In genomic region chr11:66347425-66348276, GRCh38 we compare ENCODE assay signal across 8 cellular contexts. TPM values are rescaled to one million over a fixed set of nuclear protein-coding genes. Genes with fewer than 3 reads are reported as not detected.
DNase-seq lines count a peak whose midpoint lies in the region; ATAC-seq, FAIRE-seq and TF ChIP-seq lines count a peak whose summit lies in the region.

Gene B4GAT1 (minus strand): TSS chr11:66347629. CDS start chr11:66347545, 84 bp downstream.

- peak within 1 kb of the TSS; percentile 99 to 100 for H3K9ac ChIP-seq in duodenal mucosa (ENCODE audit: low read depth in 1 of 2, low read length in 2 of 2)

- TF ChIP-seq CTCF in activated CD8-positive, alpha-beta T cell treated with anti-CD3 and anti-CD28 coated beads for 36 hours (IDR thresholded peaks at IDR 0.05) = no peak
- peak in 1 of 3 donors; percentile 36 for TF ChIP-seq CTCF in lower leg skin (IDR thresholded peaks at IDR 0.05)

- CTCF ChIA-PET in activated CD8-positive, alpha-beta T cell treated with anti-CD3 and anti-CD28 coated beads for 36 hours (lab: Charles Lee) = interaction anchor here (0.7 to 5.5 kb wide), 8 partner anchors 12 to 65 kb away, joined by 3 to 44 read pairs (median 6); partner anchors contain the start of gene CD248

- peaks cover 0 to 5% of the 10 kb centered on the region in 2 donors for H3K36me3 ChIP-seq in duodenal mucosa (ENCODE audit: control insufficient read depth in 1 of 2, insufficient read depth in 2 of 2, low read length in 2 of 2)

- peaks cover 33 to 43% of the 10 kb centered on the region in 2 donors for H3K4me1 ChIP-seq in duodenal mucosa (ENCODE audit: control insufficient read depth in 1 of 2, insufficient read depth in 2 of 2, low read length in 2 of 2)

- peak within 1 kb of the TSS; percentile 87 for H3K27ac ChIP-seq in duodenal mucosa (ENCODE audit: low read depth, low read length)

- H3K36me3 Mint-ChIP-seq in activated CD8-positive, alpha-beta T cell treated with anti-CD3 and anti-CD28 coated beads for 36 hours (ENCODE audit: low read depth) = peaks cover 6% of the 10 kb centered on the region

- H3K27ac Mint-ChIP-seq in activated CD8-positive, alpha-beta T cell treated with anti-CD3 and anti-CD28 coated beads for 36 hours = peak within 1 kb of the TSS; percentile 90

- WGBS in lower leg skin, 2 donors = 0% methylated on average over 20 to 33 of the region's 101 CpGs

- H3K4me1 Mint-ChIP-seq in activated CD8-positive, alpha-beta T cell treated with anti-CD3 and anti-CD28 coated beads for 36 hours (ENCODE audit: low read depth) = peaks cover 45% of the 10 kb centered on the region

- peak; percentile 88 for FAIRE-seq in GM12891 (lab: Jason Lieb, UNC)

- ATAC-seq in HG03460 (IDR thresholded peaks at IDR 0.05; ENCODE audit: unreplicated experiment) = peak; percentile 37
- ATAC-seq in activated CD8-positive, alpha-beta T cell treated with anti-CD3 and anti-CD28 coated beads for 36 hours = peak; percentile 68
- ATAC-seq in GM19351 (IDR thresholded peaks at IDR 0.05; ENCODE audit: unreplicated experiment) = no peak

- H3K27me3 ChIP-seq in duodenal mucosa (ENCODE audit: control insufficient read depth in 1 of 2, insufficient read depth in 2 of 2, low read length in 2 of 2) = no peaks in the 10 kb centered on the region

- H3K4me3 ChIP-seq in duodenal mucosa (ENCODE audit: low read depth in 1 of 2, low read length in 2 of 2) (peak within 1 kb of the TSS; percentile 97 to 98), lower leg skin (ENCODE audit: low read depth, poor library complexity, severe bottlenecking) (peak within 1 kb of the TSS; percentile 69)

- TF ChIP-seq POLR2A in GM12891 (IDR thresholded peaks at IDR 0.05; ENCODE audit: low read depth, low read length) = peak; percentile 53; the same call in 1 of the 2 replicates
- TF ChIP-seq POLR2A in lower leg skin (IDR thresholded peaks at IDR 0.05) = no peak

- POLR2A ChIA-PET in activated CD8-positive, alpha-beta T cell treated with anti-CD3 and anti-CD28 coated beads for 36 hours (lab: Charles Lee) = interaction anchor here (0.7 to 2.7 kb wide), 12 partner anchors 10 to 91 kb away, joined by 3 to 11 read pairs (median 3); partner anchors contain the start of genes CD248, MRPL11, RIN1 and SLC29A2

- intact Hi-C loops in activated CD8-positive, alpha-beta T cell treated with anti-CD3 and anti-CD28 coated beads for 36 hours (cut with micrococcal nuclease) = loop anchor here (5.0 kb wide), 1 partner anchor 35 kb away; no protein-coding TSS in a partner anchor
- intact Hi-C loops in lower leg skin (cut with DNase I; ENCODE audit: low total_unique reads) = no loop called here

- no peaks in the 10 kb centered on the region for H3K9me3 ChIP-seq in duodenal mucosa (ENCODE audit: control insufficient read depth in 1 of 2, low read length in 2 of 2)

- DNase-seq in GM12891 (ENCODE audit: insufficient read length, low spot score) = peak; percentile 71
- peak; percentile 89 for DNase-seq in NCI-H748 treated with DMSO at 0.1 percent for 48 hours (lab: John Stamatoyannopoulos, UW)
- peak; percentile 95 for DNase-seq in activated CD8-positive, alpha-beta T cell treated with anti-CD3 and anti-CD28 coated beads for 36 hours
- DNase-seq in lower leg skin (ENCODE audit: low spot score in 2 of 2) = peak; percentile 90 to 96
- DNase-seq in stimulated activated CD4-positive, alpha-beta T cell treated with anti-CD3 and anti-CD28 coated beads, Interleukin-4, amount 100 ng/mL, for 1 hour = peak; percentile 79

- H3K9me3 Mint-ChIP-seq in activated CD8-positive, alpha-beta T cell treated with anti-CD3 and anti-CD28 coated beads for 36 hours = no peaks in the 10 kb centered on the region

- peaks cover 2% of the 10 kb centered on the region for H3K27me3 Mint-ChIP-seq in activated CD8-positive, alpha-beta T cell treated with anti-CD3 and anti-CD28 coated beads for 36 hours

- peak within 1 kb of the TSS; percentile 95 for H3K4me3 Mint-ChIP-seq in activated CD8-positive, alpha-beta T cell treated with anti-CD3 and anti-CD28 coated beads for 36 hours

TF ChIP-seq in GM12891, 5 proteins besides CTCF, POLR2A, EP300 and RAD21:
- TF ChIP-seq PAX5 (IDR thresholded peaks at IDR 0.05; ENCODE audit: insufficient read depth, low read length, severe bottlenecking) (no peak), POU2F2 (IDR thresholded peaks at IDR 0.05; ENCODE audit: low read depth, low read length) (peak; percentile 21; the same call in 1 of the 2 replicates), TAF1 (IDR thresholded peaks at IDR 0.05; ENCODE audit: low read depth, low read length) (no peak), SPI1 (IDR thresholded peaks at IDR 0.05; ENCODE audit: low read depth, low read length) (no peak), POLR2AphosphoS5 (IDR thresholded peaks at IDR 0.05; ENCODE audit: low read depth, low read length) (peak; percentile 43; the same call in 1 of the 2 replicates)
TF ChIP-seq in GM12891: peak in this region for 2.

RNA-seq across cellular contexts. Expression of gene B4GAT1, which starts in this region (rescaled TPM):
- 3.4 TPM for polyA plus RNA-seq in GM12891 (2012; ENCODE audit: low read depth, missing spikeins)
- 1 to 10 TPM; 9.4 to 9.5 TPM for total RNA-seq in activated CD8-positive, alpha-beta T cell treated with anti-CD3 and anti-CD28 coated beads for 36 hours
- 10 to 100 TPM; 23.9 to 32.4 (median 30.0) TPM for total RNA-seq in lower leg skin
